In genomic region chr1:204075116-204075636, GRCh38 we compare ENCODE assay signal across 8 cellular contexts. TPM values are rescaled to one million over a fixed set of nuclear protein-coding genes. Genes with fewer than 3 reads are reported as not detected.
DNase-seq lines count a peak whose midpoint lies in the region; ATAC-seq and TF ChIP-seq lines count a peak whose summit lies in the region.

No MANE protein-coding gene starts in this region.

- BruUV-seq in Calu3 (replicated peaks; lab: Mats Ljungman, UMichigan): no TSS peak

- H3K9ac ChIP-seq in parathyroid adenoma: no peak overlapping the region

- H3K36me3 Mint-ChIP-seq in Calu3 (ENCODE audit: insufficient read depth, unreplicated experiment): peaks cover 26% of the 10 kb centered on the region
- no peaks in the 10 kb centered on the region for H3K36me3 Mint-ChIP-seq in activated CD4-positive, alpha-beta memory T cell treated with anti-CD3 and anti-CD28 coated beads, Interleukin-2, amount 10 ng/mL, durations not matched to agents 7 days and 5 days (ENCODE audit: low read depth)

- H3K9me3 ChIP-seq in cardiac muscle cell (ENCODE audit: low read depth) (no peaks in the 10 kb centered on the region), parathyroid adenoma (ENCODE audit: control insufficient read depth, low read length) (no peaks in the 10 kb centered on the region)

- TF ChIP-seq CTCF in Calu3 (IDR thresholded peaks at IDR 0.05; ENCODE audit: unreplicated experiment) (no peak), cardiac muscle cell (IDR thresholded peaks at IDR 0.05; ENCODE audit: low read depth, low read length) (no peak), parathyroid adenoma (IDR thresholded peaks at IDR 0.05) (no peak)

- H3K27ac Mint-ChIP-seq in Calu3 (ENCODE audit: unreplicated experiment): peak overlapping the region; percentile 23
- no peak overlapping the region for H3K27ac Mint-ChIP-seq in activated CD4-positive, alpha-beta memory T cell treated with anti-CD3 and anti-CD28 coated beads, Interleukin-2, amount 10 ng/mL, durations not matched to agents 7 days and 5 days

- CTCF ChIA-PET in Calu3 (lab: Charles Lee): interaction anchor here (0.7 to 2.8 kb wide), 3 partner anchors 53 to 432 kb away, joined by 3 to 19 read pairs (median 3); no protein-coding TSS in a partner anchor
- CTCF ChIA-PET in activated CD4-positive, alpha-beta memory T cell treated with anti-CD3 and anti-CD28 coated beads, Interleukin-2, amount 10 ng/mL, durations not matched to agents 7 days and 5 days (lab: Charles Lee): no interaction called here

- peak; percentile 22 for DNase-seq in Calu3
- DNase-seq in activated CD4-positive, alpha-beta memory T cell treated with anti-CD3 and anti-CD28 coated beads, Interleukin-2, amount 10 ng/mL, durations not matched to agents 7 days and 5 days: no peak
- DNase-seq in cardiac muscle cell (ENCODE audit: low read depth in 1 of 2, low spot score in 1 of 2): peak; percentile 39 to 51
- no peak for DNase-seq in stimulated activated naive CD4-positive, alpha-beta T cell (lab: John Stamatoyannopoulos, UW)
- no peak for DNase-seq in COR-L47 (lab: John Stamatoyannopoulos, UW)
- no peak for DNase-seq in activated CD4-positive, alpha-beta T cell treated with anti-CD3 and anti-CD28 coated beads for 48 hours

- POLR2A ChIA-PET in activated CD4-positive, alpha-beta memory T cell treated with anti-CD3 and anti-CD28 coated beads, Interleukin-2, amount 10 ng/mL, durations not matched to agents 7 days and 5 days (lab: Charles Lee): no interaction called here

- H3K4me3 Mint-ChIP-seq in Calu3 (ENCODE audit: low read depth, unreplicated experiment): peak overlapping the region; percentile 84
- peak overlapping the region; percentile 77 for H3K4me3 Mint-ChIP-seq in activated CD4-positive, alpha-beta memory T cell treated with anti-CD3 and anti-CD28 coated beads, Interleukin-2, amount 10 ng/mL, durations not matched to agents 7 days and 5 days

- H3K36me3 ChIP-seq in cardiac muscle cell (no peaks in the 10 kb centered on the region), parathyroid adenoma (ENCODE audit: control insufficient read depth, insufficient read depth, low read length) (no peaks in the 10 kb centered on the region)

- H3K27ac ChIP-seq in cardiac muscle cell (no peak overlapping the region), parathyroid adenoma (peak overlapping the region; percentile 81)

- peak overlapping the region; percentile 75 for H3K4me3 ChIP-seq in cardiac muscle cell
- H3K4me3 ChIP-seq in parathyroid adenoma (ENCODE audit: low read depth, low read length): peak overlapping the region; percentile 82

- peaks cover 31% of the 10 kb centered on the region for H3K4me1 Mint-ChIP-seq in Calu3 (ENCODE audit: low read depth, unreplicated experiment)
- peaks cover 32% of the 10 kb centered on the region for H3K4me1 Mint-ChIP-seq in activated CD4-positive, alpha-beta memory T cell treated with anti-CD3 and anti-CD28 coated beads, Interleukin-2, amount 10 ng/mL, durations not matched to agents 7 days and 5 days

- no peak for ATAC-seq in HG02840 (IDR thresholded peaks at IDR 0.05; ENCODE audit: low FRiP score, unreplicated experiment)

- peaks cover 36% of the 10 kb centered on the region for H3K79me2 ChIP-seq in parathyroid adenoma

- H3K4me1 ChIP-seq in cardiac muscle cell (ENCODE audit: low read depth): peaks cover 30% of the 10 kb centered on the region
- H3K4me1 ChIP-seq in parathyroid adenoma: peaks cover 8% of the 10 kb centered on the region

- no peak overlapping the region for H2AFZ ChIP-seq in parathyroid adenoma

- intact Hi-C loops in Calu3 (cut with micrococcal nuclease; ENCODE audit: unreplicated experiment): no loop called here

- H3K9me3 Mint-ChIP-seq in Calu3 (ENCODE audit: low read depth, unreplicated experiment): no peaks in the 10 kb centered on the region
- no peaks in the 10 kb centered on the region for H3K9me3 Mint-ChIP-seq in activated CD4-positive, alpha-beta memory T cell treated with anti-CD3 and anti-CD28 coated beads, Interleukin-2, amount 10 ng/mL, durations not matched to agents 7 days and 5 days

- peak overlapping the region; percentile 81 for H3K4me2 ChIP-seq in parathyroid adenoma (ENCODE audit: low read length)

- H3K27me3 ChIP-seq in cardiac muscle cell (no peaks in the 10 kb centered on the region), parathyroid adenoma (ENCODE audit: control insufficient read depth, insufficient read depth, low read length) (no peaks in the 10 kb centered on the region)

- H3K27me3 Mint-ChIP-seq in Calu3 (ENCODE audit: unreplicated experiment): no peaks in the 10 kb centered on the region
- H3K27me3 Mint-ChIP-seq in activated CD4-positive, alpha-beta memory T cell treated with anti-CD3 and anti-CD28 coated beads, Interleukin-2, amount 10 ng/mL, durations not matched to agents 7 days and 5 days: peaks cover 70% of the 10 kb centered on the region

RNA-seq across cellular contexts. Expression of gene SOX13, which starts 2.3 kb away (rescaled TPM):
- total RNA-seq in Calu3 (2022) (21.8 and 27.9 TPM in 2 replicates), cardiac muscle cell (33.8 and 39.7 TPM in 2 replicates)
- 1 to 10 TPM; 7.4 to 7.8 TPM for total RNA-seq in activated CD4-positive, alpha-beta memory T cell treated with anti-CD3 and anti-CD28 coated beads, Interleukin-2, amount 10 ng/mL, durations not matched to agents 7 days and 5 days
- polyA plus RNA-seq in cardiac muscle cell: 34.8 and 45.2 TPM in 2 replicates

Comparison
In these comparisons a context has a peak if more than half of its experiments do, and no peak if none do; other contexts are left out.
1. DNase-seq: peak in Calu3 (single experiment) and cardiac muscle cell (2 of 2); none in activated CD4-positive, alpha-beta memory T cell treated with anti-CD3 and anti-CD28 coated beads, Interleukin-2, amount 10 ng/mL, durations not matched to agents 7 days and 5 days (single experiment), stimulated activated naive CD4-positive, alpha-beta T cell (0 of 6), COR-L47 (single experiment) and activated CD4-positive, alpha-beta T cell treated with anti-CD3 and anti-CD28 coated beads for 48 hours (single experiment).